ENCODE assay signal across 8 cellular contexts in genomic region chr7:64946772-64947171, GRCh38. TPM values are rescaled to one million over a fixed set of nuclear protein-coding genes. Genes with fewer than 3 reads are reported as not detected.
DNase-seq lines count a peak whose midpoint lies in the region; ATAC-seq and TF ChIP-seq lines count a peak whose summit lies in the region.

No MANE protein-coding gene starts in this region.

- H3K4me1 Mint-ChIP-seq in glutamatergic neuron (ENCODE audit: low read depth, unreplicated experiment) = no peaks in the 10 kb centered on the region

- peaks cover 3% of the 10 kb centered on the region for H3K27me3 Mint-ChIP-seq in glutamatergic neuron (ENCODE audit: unreplicated experiment)

- no peak for ATAC-seq in HG02938 (IDR thresholded peaks at IDR 0.05; ENCODE audit: unreplicated experiment)

- peak overlapping the region; percentile 26 for H3K4me3 Mint-ChIP-seq in glutamatergic neuron (ENCODE audit: unreplicated experiment)

- peaks cover 5% of the 10 kb centered on the region for H3K9me3 Mint-ChIP-seq in glutamatergic neuron (ENCODE audit: unreplicated experiment)

- H3K36me3 Mint-ChIP-seq in glutamatergic neuron (ENCODE audit: unreplicated experiment) = peaks cover 3% of the 10 kb centered on the region

- TF ChIP-seq CTCF in glutamatergic neuron (IDR thresholded peaks at IDR 0.05; ENCODE audit: partially characterized antibody, unreplicated experiment) = peak; percentile 31

- no peak overlapping the region for H3K27ac Mint-ChIP-seq in glutamatergic neuron (ENCODE audit: unreplicated experiment)

- in situ Hi-C loops in SK-MEL-5 (cut with HindIII; ENCODE audit: low pct_unique_long_range_greater_than_20kb, low sequenced_read_pairs) = no loop called here

- DNase-seq in activated CD4-positive, alpha-beta T cell treated with anti-CD3 and anti-CD28 coated beads for 48 hours = peak; percentile 54
- DNase-seq in activated CD4-positive, alpha-beta T cell treated with anti-CD3 and anti-CD28 coated beads, Interleukin-2, amount 50 U/mL, for 1 hour = no peak
- DNase-seq in SK-MEL-5 (ENCODE audit: low read depth, low spot score) = peak; percentile 34
- DNase-seq in glutamatergic neuron = peak; percentile 77
- DNase-seq in stimulated activated CD8-positive, alpha-beta memory T cell treated with anti-CD3 and anti-CD28 coated beads, Interleukin-4, amount 100 ng/mL, for 48 hours = peak; percentile 50
- no peak for DNase-seq in GF-D8 (lab: John Stamatoyannopoulos, UW)
- DNase-seq in NOMO-1 treated with DMSO at 0.1 percent for 48 hours (lab: John Stamatoyannopoulos, UW; ENCODE audit: unreplicated experiment) = no peak

RNA-seq across cellular contexts. Expression of gene ZNF273, which starts 43.7 kb away (rescaled TPM):
- 8.1 and 9.0 TPM in 2 replicates for total RNA-seq in SK-MEL-5 (2014; rRNA removed; shearing (Covaris generic))
- polyA plus RNA-seq in SK-MEL-5 (2015; cell fraction: cytosol; rRNA removed) = 5.2 and 5.5 TPM in 2 replicates
- polyA plus RNA-seq in SK-MEL-5 (2015; cell fraction: nucleus; rRNA removed) = 5.1 and 6.2 TPM in 2 replicates
- 9.6 TPM for total RNA-seq in glutamatergic neuron (ENCODE audit: unreplicated experiment)

RNA-seq across cellular contexts. Expression of gene ZNF117, which starts 44.1 kb away (rescaled TPM):
- total RNA-seq in SK-MEL-5 (2014; rRNA removed; shearing (Covaris generic)) = 0.11 and 0.16 TPM in 2 replicates
- polyA plus RNA-seq in SK-MEL-5 (2015; cell fraction: cytosol; rRNA removed) = 0.02 and 0.32 TPM in 2 replicates
- polyA plus RNA-seq in SK-MEL-5 (2015; cell fraction: nucleus; rRNA removed) = 1.0 and 1.6 TPM in 2 replicates
- total RNA-seq in glutamatergic neuron (ENCODE audit: unreplicated experiment) = 34.0 TPM

RNA-seq across cellular contexts. Expression of gene ERV3-1, which starts 59.7 kb away (rescaled TPM):
- total RNA-seq in SK-MEL-5 (2014; rRNA removed; shearing (Covaris generic)) = 1.8 and 2.1 TPM in 2 replicates
- 0.24 and 1.1 TPM in 2 replicates for polyA plus RNA-seq in SK-MEL-5 (2015; cell fraction: cytosol; rRNA removed)
- polyA plus RNA-seq in SK-MEL-5 (2015; cell fraction: nucleus; rRNA removed) = 7.1 and 11.5 TPM in 2 replicates
- total RNA-seq in glutamatergic neuron (ENCODE audit: unreplicated experiment) = 70.6 TPM

Comparison
In these comparisons a context has a peak if more than half of its experiments do, and no peak if none do; other contexts are left out.
1. DNase-seq: peak in activated CD4-positive, alpha-beta T cell treated with anti-CD3 and anti-CD28 coated beads for 48 hours (single experiment), SK-MEL-5 (single experiment), glutamatergic neuron (single experiment) and stimulated activated CD8-positive, alpha-beta memory T cell treated with anti-CD3 and anti-CD28 coated beads, Interleukin-4, amount 100 ng/mL, for 48 hours (single experiment); none in activated CD4-positive, alpha-beta T cell treated with anti-CD3 and anti-CD28 coated beads, Interleukin-2, amount 50 U/mL, for 1 hour (single experiment), GF-D8 (single experiment) and NOMO-1 treated with DMSO at 0.1 percent for 48 hours (single experiment).
2. RNA of gene ZNF117, which starts 44.1 kb away (total RNA-seq): 34.0 TPM in glutamatergic neuron (single experiment); 0.11 to 0.16 TPM in SK-MEL-5; every median in the first group is over 10 times any median in the second.
3. RNA of gene ERV3-1, which starts 59.7 kb away (total RNA-seq): 70.6 TPM in glutamatergic neuron (single experiment); 1.8 to 2.1 TPM in SK-MEL-5; every median in the first group is over 10 times any median in the second.